8 cellular contexts compared by ENCODE assay signal in the genomic region with DNA sequence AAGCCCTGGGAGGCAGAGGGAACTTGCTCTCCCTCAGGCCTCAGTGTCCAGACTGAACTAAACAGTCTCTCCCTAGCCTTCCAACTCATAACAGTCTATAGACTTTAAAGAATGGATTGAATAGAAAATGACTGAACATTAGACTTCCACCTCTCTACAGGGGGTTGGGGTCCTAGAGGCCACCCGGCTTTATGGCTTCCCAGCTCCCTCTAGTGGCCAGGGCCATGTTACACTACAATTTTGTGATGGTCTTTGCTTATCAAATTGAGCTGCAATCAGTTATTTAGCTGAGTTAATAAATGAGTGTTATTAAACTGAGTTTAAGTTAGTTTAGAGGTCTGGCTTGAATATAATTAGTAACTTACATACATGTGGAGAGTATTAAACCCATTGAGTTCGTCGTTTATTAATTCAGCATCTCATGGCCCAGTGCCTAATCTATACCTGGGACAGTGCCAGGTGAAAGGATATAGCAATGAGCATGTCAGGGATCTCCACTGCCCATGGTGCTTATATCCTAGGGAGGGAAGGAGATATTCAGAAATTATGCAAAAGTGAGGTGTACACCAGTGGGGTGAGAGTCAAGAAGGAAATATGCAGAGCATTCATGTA.
A peak's percentile ranks its signal among the peaks of the same experiment; 100 is the strongest.
DNase-seq lines count a peak whose midpoint lies in the region; ATAC-seq and TF ChIP-seq lines count a peak whose summit lies in the region.

No MANE protein-coding gene starts in this region.

- H4K20me1 ChIP-seq in OCI-LY7 (ENCODE audit: insufficient read depth, low read length): no peaks in the 10 kb centered on the region

- H3K9me2 ChIP-seq in OCI-LY7 (ENCODE audit: insufficient read depth, low read length): no peaks in the 10 kb centered on the region

- H3K27ac ChIP-seq in HEK293 (ENCODE audit: extremely low read depth, low read depth, low read length) (no peak overlapping the region), OCI-LY7 (ENCODE audit: low read depth, low read length, poor library complexity, severe bottlenecking) (no peak overlapping the region), right cardiac atrium (ENCODE audit: low read length) (no peak overlapping the region)

- TF ChIP-seq CTCF in HEK293 (tag by site-specific recombination; IDR thresholded peaks at IDR 0.05): peak; percentile 64; the same call in 1 of the 2 replicates
- TF ChIP-seq CTCF in OCI-LY7 (conservative IDR thresholded peaks at IDR 0.05; ENCODE audit: low read length): peak; percentile 100

- CTCF ChIA-PET in HEK293 (lab: Yijun Ruan, JAX): interaction anchor here (0.6 to 4.8 kb wide), 57 partner anchors 9 to 1166 kb away, joined by 3 to 87 read pairs (median 4); partner anchors contain the start of gene ADRB2
- CTCF ChIA-PET in OCI-LY7 (lab: Charles Lee; ENCODE audit: unreplicated experiment): interaction anchor here (0.6 to 3.5 kb wide), 7 partner anchors 79 to 227 kb away, joined by 3 to 32 read pairs (median 7); no protein-coding TSS in a partner anchor

- ATAC-seq in right cardiac atrium: peak in 1 of 2 donors; percentile 27
- ATAC-seq in HG03378 (IDR thresholded peaks at IDR 0.05; ENCODE audit: unreplicated experiment): no peak
- no peak for ATAC-seq in HG03571 (IDR thresholded peaks at IDR 0.05; ENCODE audit: unreplicated experiment)

- H3K9me3 ChIP-seq in HEK293 (ENCODE audit: control insufficient read depth, insufficient read depth, low read depth, low read length) (no peaks in the 10 kb centered on the region), OCI-LY7 (ENCODE audit: low read length) (no peaks in the 10 kb centered on the region), right cardiac atrium (ENCODE audit: control insufficient read depth, low read length) (no peaks in the 10 kb centered on the region)

- POLR2A ChIA-PET in HEK293 (lab: Yijun Ruan, JAX): interaction anchor here (1.1 to 1.5 kb wide), 4 partner anchors 9 to 216 kb away, joined by 3 to 4 read pairs (median 3); partner anchors contain the start of gene ADRB2
- POLR2A ChIA-PET in OCI-LY7 (lab: Charles Lee): interaction anchor here (1.0 to 2.1 kb wide), 2 partner anchors 126 to 129 kb away, joined by 5 read pairs; no protein-coding TSS in a partner anchor

- intact Hi-C loops in OCI-LY7 (cut with micrococcal nuclease; ENCODE audit: unreplicated experiment): loop anchor here (1.0 to 2.0 kb wide), 4 partner anchors 129 to 224 kb away; no protein-coding TSS in a partner anchor
- intact Hi-C loops in right cardiac atrium (cut with DNase I): loop anchor here in 2 of 4 donors (2.0 to 10.0 kb wide), 2 partner anchors 131 to 223 kb away; partner anchors contain the start of gene ADRB2 (in 1 of the 2)

- H2AFZ ChIP-seq in OCI-LY7 (ENCODE audit: low read length): no peak overlapping the region

- H3K27me3 ChIP-seq in right cardiac atrium (ENCODE audit: control insufficient read depth, insufficient read depth): no peaks in the 10 kb centered on the region

- WGBS in right cardiac atrium: 30% methylated on average over 3 of the region's 3 CpGs

- H3K4me2 ChIP-seq in OCI-LY7 (ENCODE audit: low read length): no peak overlapping the region

- no TSS peak for BruUV-seq in OCI-LY7 (replicated peaks; lab: Mats Ljungman, UMichigan)

- H3K36me3 ChIP-seq in HEK293 (ENCODE audit: control insufficient read depth in 2 of 2, insufficient read depth in 1 of 2, low read length in 2 of 2): no peaks in the 10 kb centered on the region
- H3K36me3 ChIP-seq in OCI-LY7 (ENCODE audit: insufficient read depth, low read length): no peaks in the 10 kb centered on the region

- H3K4me1 ChIP-seq in HEK293 (ENCODE audit: control insufficient read depth, insufficient read depth, low read length) (no peaks in the 10 kb centered on the region), OCI-LY7 (ENCODE audit: insufficient read depth, low read length, poor library complexity, severe bottlenecking) (no peaks in the 10 kb centered on the region), right cardiac atrium (ENCODE audit: control insufficient read depth, insufficient read depth, low read length) (no peaks in the 10 kb centered on the region)

- no peaks in the 10 kb centered on the region for H3K79me2 ChIP-seq in OCI-LY7 (ENCODE audit: insufficient read depth, low read depth, low read length)

- peak; percentile 52 for DNase-seq in ELF-1 (ENCODE audit: low read depth, low spot score)
- DNase-seq in OCI-LY7 (ENCODE audit: low spot score): peak; percentile 76
- DNase-seq in activated gamma-delta T cell treated with anti-CD3 and anti-CD28 coated beads, Interleukin-2, amount 50 U/mL, for 16 hours (ENCODE audit: low read depth): peak; percentile 39
- peak in 2 of 3 donors; percentile 24 to 60 for DNase-seq in right cardiac atrium
- DNase-seq in stimulated activated CD4-positive, alpha-beta T cell treated with anti-CD3 and anti-CD28 coated beads, Interleukin-4, amount 100 ng/mL, for 1 hour: peak; percentile 32

- no peak overlapping the region for H3K4me3 ChIP-seq in HEK293 (ENCODE audit: low read depth, low read length)
- H3K4me3 ChIP-seq in OCI-LY7 (ENCODE audit: low read depth, low read length, poor library complexity, severe bottlenecking): no peak overlapping the region
- no peak overlapping the region for H3K4me3 ChIP-seq in right cardiac atrium (ENCODE audit: low read length)

TF ChIP-seq in HEK293, 187 proteins besides CTCF, POLR2A, EP300 and RAD21 (continues in another document):
- TF ChIP-seq ZIC2 (tag by site-specific recombination; IDR thresholded peaks at IDR 0.05): 0 out of 2 replicates have a peak, but pooled peaks have one; percentile 27
- no peak for TF ChIP-seq ZNF23 (tag by site-specific recombination; IDR thresholded peaks at IDR 0.05; ENCODE audit: borderline replicate concordance)
- TF ChIP-seq GLI2 (tag by site-specific recombination; IDR thresholded peaks at IDR 0.05; ENCODE audit: borderline replicate concordance, low read depth): no peak
- TF ChIP-seq ZNF335 (tag by site-specific recombination; conservative IDR thresholded peaks at IDR 0.05): peak; percentile 23; the same call in 1 of the 2 replicates
- TF ChIP-seq, protein P1, sequence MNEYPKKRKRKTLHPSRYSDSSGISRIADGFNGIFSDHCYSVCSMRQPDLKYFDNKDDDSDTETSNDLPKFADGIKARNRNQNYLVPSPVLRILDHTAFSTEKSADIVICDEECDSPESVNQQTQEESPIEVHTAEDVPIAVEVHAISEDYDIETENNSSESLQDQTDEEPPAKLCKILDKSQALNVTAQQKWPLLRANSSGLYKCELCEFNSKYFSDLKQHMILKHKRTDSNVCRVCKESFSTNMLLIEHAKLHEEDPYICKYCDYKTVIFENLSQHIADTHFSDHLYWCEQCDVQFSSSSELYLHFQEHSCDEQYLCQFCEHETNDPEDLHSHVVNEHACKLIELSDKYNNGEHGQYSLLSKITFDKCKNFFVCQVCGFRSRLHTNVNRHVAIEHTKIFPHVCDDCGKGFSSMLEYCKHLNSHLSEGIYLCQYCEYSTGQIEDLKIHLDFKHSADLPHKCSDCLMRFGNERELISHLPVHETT (tag by site-specific recombination; IDR thresholded peaks at IDR 0.05): no peak
- TF ChIP-seq, protein P2, sequence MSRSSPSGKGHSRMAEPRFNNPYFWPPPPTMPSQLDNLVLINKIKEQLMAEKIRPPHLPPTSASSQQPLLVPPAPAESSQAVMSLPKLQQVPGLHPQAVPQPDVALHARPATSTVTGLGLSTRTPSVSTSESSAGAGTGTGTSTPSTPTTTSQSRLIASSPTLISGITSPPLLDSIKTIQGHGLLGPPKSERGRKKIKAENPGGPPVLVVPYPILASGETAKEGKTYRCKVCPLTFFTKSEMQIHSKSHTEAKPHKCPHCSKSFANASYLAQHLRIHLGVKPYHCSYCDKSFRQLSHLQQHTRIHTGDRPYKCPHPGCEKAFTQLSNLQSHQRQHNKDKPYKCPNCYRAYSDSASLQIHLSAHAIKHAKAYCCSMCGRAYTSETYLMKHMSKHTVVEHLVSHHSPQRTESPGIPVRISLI (tag by site-specific recombination; IDR thresholded peaks at IDR 0.05): no peak
- TF ChIP-seq ZNF621 (tag by site-specific recombination; IDR thresholded peaks at IDR 0.05): no peak
- TF ChIP-seq TRIM28 (IDR thresholded peaks at IDR 0.05; ENCODE audit: borderline replicate concordance, low read length): no peak
- TF ChIP-seq, protein P3, sequence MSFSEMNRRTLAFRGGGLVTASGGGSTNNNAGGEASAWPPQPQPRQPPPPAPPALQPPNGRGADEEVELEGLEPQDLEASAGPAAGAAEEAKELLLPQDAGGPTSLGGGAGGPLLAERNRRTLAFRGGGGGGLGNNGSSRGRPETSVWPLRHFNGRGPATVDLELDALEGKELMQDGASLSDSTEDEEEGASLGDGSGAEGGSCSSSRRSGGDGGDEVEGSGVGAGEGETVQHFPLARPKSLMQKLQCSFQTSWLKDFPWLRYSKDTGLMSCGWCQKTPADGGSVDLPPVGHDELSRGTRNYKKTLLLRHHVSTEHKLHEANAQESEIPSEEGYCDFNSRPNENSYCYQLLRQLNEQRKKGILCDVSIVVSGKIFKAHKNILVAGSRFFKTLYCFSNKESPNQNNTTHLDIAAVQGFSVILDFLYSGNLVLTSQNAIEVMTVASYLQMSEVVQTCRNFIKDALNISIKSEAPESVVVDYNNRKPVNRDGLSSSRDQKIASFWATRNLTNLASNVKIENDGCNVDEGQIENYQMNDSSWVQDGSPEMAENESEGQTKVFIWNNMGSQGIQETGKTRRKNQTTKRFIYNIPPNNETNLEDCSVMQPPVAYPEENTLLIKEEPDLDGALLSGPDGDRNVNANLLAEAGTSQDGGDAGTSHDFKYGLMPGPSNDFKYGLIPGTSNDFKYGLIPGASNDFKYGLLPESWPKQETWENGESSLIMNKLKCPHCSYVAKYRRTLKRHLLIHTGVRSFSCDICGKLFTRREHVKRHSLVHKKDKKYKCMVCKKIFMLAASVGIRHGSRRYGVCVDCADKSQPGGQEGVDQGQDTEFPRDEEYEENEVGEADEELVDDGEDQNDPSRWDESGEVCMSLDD (tag by site-specific recombination; IDR thresholded peaks at IDR 0.05): no peak
- TF ChIP-seq GLIS2 (tag by site-specific recombination; IDR thresholded peaks at IDR 0.05): peak; percentile 56
- TF ChIP-seq GLI4 (tag by site-specific recombination; IDR thresholded peaks at IDR 0.05): no peak
- TF ChIP-seq, protein P4, sequence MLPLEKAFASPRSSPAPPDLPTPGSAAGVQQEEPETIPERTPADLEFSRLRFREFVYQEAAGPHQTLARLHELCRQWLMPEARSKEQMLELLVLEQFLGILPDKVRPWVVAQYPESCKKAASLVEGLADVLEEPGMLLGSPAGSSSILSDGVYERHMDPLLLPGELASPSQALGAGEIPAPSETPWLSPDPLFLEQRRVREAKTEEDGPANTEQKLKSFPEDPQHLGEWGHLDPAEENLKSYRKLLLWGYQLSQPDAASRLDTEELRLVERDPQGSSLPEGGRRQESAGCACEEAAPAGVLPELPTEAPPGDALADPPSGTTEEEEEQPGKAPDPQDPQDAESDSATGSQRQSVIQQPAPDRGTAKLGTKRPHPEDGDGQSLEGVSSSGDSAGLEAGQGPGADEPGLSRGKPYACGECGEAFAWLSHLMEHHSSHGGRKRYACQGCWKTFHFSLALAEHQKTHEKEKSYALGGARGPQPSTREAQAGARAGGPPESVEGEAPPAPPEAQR (tag by site-specific recombination; IDR thresholded peaks at IDR 0.05): no peak
- no peak for TF ChIP-seq ZNF707 (tag by site-specific recombination; IDR thresholded peaks at IDR 0.05)
- no peak for TF ChIP-seq ZNF184 (tag by site-specific recombination; IDR thresholded peaks at IDR 0.05)
